ENCODE assay signal across 8 cellular contexts in genomic region chr19:46840157-46840942, GRCh38. TPM values are rescaled to one million over a fixed set of nuclear protein-coding genes. Genes with fewer than 3 reads are reported as not detected.
DNase-seq lines count a peak whose midpoint lies in the region; ATAC-seq, FAIRE-seq and TF ChIP-seq lines count a peak whose summit lies in the region.

No MANE protein-coding gene starts in this region.

- H3K36me3 ChIP-seq in endodermal cell (ENCODE audit: control insufficient read depth, insufficient read depth, low read length) (peaks cover 60% of the 10 kb centered on the region), tibial artery (peaks cover 40 to 72% (median 51%) of the 10 kb centered on the region in 3 donors)

- H3K9me3 ChIP-seq in endodermal cell (ENCODE audit: control insufficient read depth, low read length) (no peaks in the 10 kb centered on the region), tibial artery (no peaks in the 10 kb centered on the region)

- H3K9me3 Mint-ChIP-seq in activated CD4-positive, alpha-beta T cell treated with anti-CD3 and anti-CD28 coated beads, Interleukin-2, amount 10 ng/mL, durations not matched to agents 24 days and 14 days = no peaks in the 10 kb centered on the region
- H3K9me3 Mint-ChIP-seq in endodermal cell = no peaks in the 10 kb centered on the region

- peaks cover 2% of the 10 kb centered on the region for H3K27me3 ChIP-seq in endodermal cell (ENCODE audit: control insufficient read depth, insufficient read depth, low read length, poor library complexity, severe bottlenecking)
- H3K27me3 ChIP-seq in tibial artery = no peaks in the 10 kb centered on the region

- DNase-seq in ACHN (peak; percentile 57), GM18507 (ENCODE audit: extremely low spot score, insufficient read length, low read depth) (no peak), NCI-H446 (lab: John Stamatoyannopoulos, UW) (peak; percentile 54 to 84), endodermal cell (peak; percentile 87), mucosa of gallbladder (ENCODE audit: low spot score) (peak; percentile 54), tibial artery (no peak)
- peak; percentile 84 for DNase-seq in activated CD4-positive, alpha-beta T cell treated with anti-CD3 and anti-CD28 coated beads, Interleukin-2, amount 10 ng/mL, durations not matched to agents 24 days and 14 days

- H3K36me3 Mint-ChIP-seq in activated CD4-positive, alpha-beta T cell treated with anti-CD3 and anti-CD28 coated beads, Interleukin-2, amount 10 ng/mL, durations not matched to agents 24 days and 14 days (ENCODE audit: low read depth) = peaks cover 40% of the 10 kb centered on the region
- H3K36me3 Mint-ChIP-seq in endodermal cell (ENCODE audit: low read depth) = peaks cover 44% of the 10 kb centered on the region

- H3K9ac ChIP-seq in endodermal cell (ENCODE audit: extremely low read depth, low read length, poor library complexity, severe bottlenecking) = no peak overlapping the region

- in situ Hi-C loops in ACHN (cut with HindIII; ENCODE audit: low pct_ligation_motif_present, low pct_unique_long_range_greater_than_20kb, low sequenced_read_pairs) = no loop called here

- H3K27ac ChIP-seq in endodermal cell (ENCODE audit: low read depth, low read length) = no peak overlapping the region
- peak overlapping the region; percentile 78 to 86 for H3K27ac ChIP-seq in tibial artery

- H3K4me1 Mint-ChIP-seq in activated CD4-positive, alpha-beta T cell treated with anti-CD3 and anti-CD28 coated beads, Interleukin-2, amount 10 ng/mL, durations not matched to agents 24 days and 14 days = peaks cover 3% of the 10 kb centered on the region
- no peaks in the 10 kb centered on the region for H3K4me1 Mint-ChIP-seq in endodermal cell

- WGBS in endodermal cell (ENCODE audit: insufficient coverage in 1 of 2, insufficient read length in 1 of 2), 2 experiments = 57 to 58% methylated on average over 18 to 19 of the region's 19 CpGs

- ATAC-seq in HG03521 (IDR thresholded peaks at IDR 0.05; ENCODE audit: unreplicated experiment) = no peak

- no peaks in the 10 kb centered on the region for H3K4me1 ChIP-seq in endodermal cell (ENCODE audit: control insufficient read depth, insufficient read depth, low read length)
- peaks cover 0 to 42% (median 23%) of the 10 kb centered on the region in 4 donors for H3K4me1 ChIP-seq in tibial artery

- H3K4me3 ChIP-seq in endodermal cell (ENCODE audit: low read length) (no peak overlapping the region), tibial artery (no peak overlapping the region)

- FAIRE-seq in GM18507 (lab: Jason Lieb, UNC) = peak; percentile 76

- intact Hi-C loops in activated CD4-positive, alpha-beta T cell treated with anti-CD3 and anti-CD28 coated beads, Interleukin-2, amount 10 ng/mL, durations not matched to agents 24 days and 14 days (cut with micrococcal nuclease) = loop anchor here (1.0 kb wide), 2 partner anchors 54 to 83 kb away; no protein-coding TSS in a partner anchor
- intact Hi-C loops in tibial artery (cut with DNase I; ENCODE audit: low total_unique reads) = loop anchor here (1.0 kb wide), 1 partner anchor 83 kb away; no protein-coding TSS in a partner anchor

- H3K27ac Mint-ChIP-seq in activated CD4-positive, alpha-beta T cell treated with anti-CD3 and anti-CD28 coated beads, Interleukin-2, amount 10 ng/mL, durations not matched to agents 24 days and 14 days = no peak overlapping the region
- H3K27ac Mint-ChIP-seq in endodermal cell = no peak overlapping the region

- no peak overlapping the region for H3K4me3 Mint-ChIP-seq in activated CD4-positive, alpha-beta T cell treated with anti-CD3 and anti-CD28 coated beads, Interleukin-2, amount 10 ng/mL, durations not matched to agents 24 days and 14 days
- H3K4me3 Mint-ChIP-seq in endodermal cell = no peak overlapping the region

- TF ChIP-seq CTCF in endodermal cell (conservative IDR thresholded peaks at IDR 0.05) = peak; percentile 91
- TF ChIP-seq CTCF in tibial artery (IDR thresholded peaks at IDR 0.05) = peak; percentile 76 to 90

- no peaks in the 10 kb centered on the region for H3K27me3 Mint-ChIP-seq in activated CD4-positive, alpha-beta T cell treated with anti-CD3 and anti-CD28 coated beads, Interleukin-2, amount 10 ng/mL, durations not matched to agents 24 days and 14 days
- peaks cover 6% of the 10 kb centered on the region for H3K27me3 Mint-ChIP-seq in endodermal cell (ENCODE audit: insufficient read depth)

RNA-seq across cellular contexts. Expression of gene AP2S1, which starts 10.3 kb away (rescaled TPM):
- total RNA-seq in activated CD4-positive, alpha-beta T cell treated with anti-CD3 and anti-CD28 coated beads, Interleukin-2, amount 10 ng/mL, durations not matched to agents 24 days and 14 days = 100 and 112 TPM in 2 replicates
- total RNA-seq in endodermal cell = 100 to 1,000 TPM; 162 to 214 TPM
- 187 TPM for polyA plus RNA-seq in endodermal cell (2013, experiment 1 of 2)
- polyA plus RNA-seq in endodermal cell (2013, experiment 2 of 2) = 181 TPM
- 125 TPM for total RNA-seq in mucosa of gallbladder

RNA-seq across cellular contexts. Expression of gene ARHGAP35, which starts 20.4 kb away (rescaled TPM):
- 21.9 and 25.6 TPM in 2 replicates for total RNA-seq in activated CD4-positive, alpha-beta T cell treated with anti-CD3 and anti-CD28 coated beads, Interleukin-2, amount 10 ng/mL, durations not matched to agents 24 days and 14 days
- total RNA-seq in endodermal cell (10 to 100 TPM; 41.4 to 41.6 TPM), mucosa of gallbladder (60.1 TPM)
- 42.6 TPM for polyA plus RNA-seq in endodermal cell (2013, experiment 1 of 2)
- 40.6 TPM for polyA plus RNA-seq in endodermal cell (2013, experiment 2 of 2)

RNA-seq across cellular contexts. Expression of gene SLC1A5, which starts 52.0 kb away (rescaled TPM):
- total RNA-seq in activated CD4-positive, alpha-beta T cell treated with anti-CD3 and anti-CD28 coated beads, Interleukin-2, amount 10 ng/mL, durations not matched to agents 24 days and 14 days = 220 and 224 TPM in 2 replicates
- total RNA-seq in endodermal cell = 10 to 100 TPM; 77.6 to 78.1 TPM
- polyA plus RNA-seq in endodermal cell (2013, experiment 1 of 2) = 81.2 TPM
- 60.6 TPM for polyA plus RNA-seq in endodermal cell (2013, experiment 2 of 2)
- total RNA-seq in mucosa of gallbladder = 105 TPM

Comparison
In these comparisons a context has a peak if more than half of its experiments do, and no peak if none do; other contexts are left out.
1. DNase-seq: peak in ACHN (single experiment), NCI-H446 (2 of 2), activated CD4-positive, alpha-beta T cell treated with anti-CD3 and anti-CD28 coated beads, Interleukin-2, amount 10 ng/mL, durations not matched to agents 24 days and 14 days (single experiment), endodermal cell (single experiment) and mucosa of gallbladder (single experiment); none in GM18507 (single experiment) and tibial artery (0 of 2).